Comparison of ENCODE assay signal across 16 cellular contexts in genomic region chr2:25936889-25937545, GRCh38. TPM values are rescaled to one million over a fixed set of nuclear protein-coding genes. Genes with fewer than 3 reads are reported as not detected.
A peak's percentile ranks its signal among the peaks of the same experiment; 100 is the strongest.
DNase-seq lines count a peak whose midpoint lies in the region; ATAC-seq and TF ChIP-seq lines count a peak whose summit lies in the region.
"Had no signal": no experiment of that assay in that cellular context is flagged by ENCODE, and none has a peak within 500 bp of the region (broad histone marks: within the 10 kb centered on the region; RNA-seq: fewer than 3 reads in every experiment).

No MANE protein-coding gene starts in this region.

- ATAC-seq in Right ventricle myocardium superior (ENCODE audit: poor library complexity) (peak; percentile 26), Right ventricle myocardium inferior (no peak), HG02981 (IDR thresholded peaks at IDR 0.05; ENCODE audit: unreplicated experiment) (no peak)
- no peak for ATAC-seq in activated T-helper 17 cell treated with anti-CD3 and anti-CD28 coated beads, Interleukin-2, amount 50 U/mL, for 72 hours (replicated peaks)
- ATAC-seq: left lung had no signal

- DNase-seq in Right ventricle myocardium superior (no peak), Right ventricle myocardium inferior (ENCODE audit: missing footprints) (no peak), astrocyte of the hippocampus (ENCODE audit: low read depth, low spot score) (peak; percentile 47), islet precursor cell (peak; percentile 66), testis (peak; percentile 70), NCI-H1417 treated with DMSO at 0.1 percent for 48 hours (lab: John Stamatoyannopoulos, UW) (no peak)
- DNase-seq: activated naive CD4-positive, alpha-beta T cell treated with anti-CD3 and anti-CD28 coated beads, Interleukin-2, amount 50 U/mL, for 16 hours; cerebellar nuclear complex; COR-L47; H7; left lung; NCI-H2029 treated with DMSO at 0.1 percent for 48 hours had no signal

- no peak overlapping the region for H3K27ac Mint-ChIP-seq in activated T-helper 17 cell treated with anti-CD3 and anti-CD28 coated beads, Interleukin-2, amount 50 U/mL, for 72 hours

- no peaks in the 10 kb centered on the region for H3K4me1 Mint-ChIP-seq in activated T-helper 17 cell treated with anti-CD3 and anti-CD28 coated beads, Interleukin-2, amount 50 U/mL, for 72 hours

- H3K4me3 Mint-ChIP-seq in activated T-helper 17 cell treated with anti-CD3 and anti-CD28 coated beads, Interleukin-2, amount 50 U/mL, for 72 hours = no peak overlapping the region

- H3K27me3 ChIP-seq in testis = no peaks in the 10 kb centered on the region
- H3K27me3 ChIP-seq: left lung had no signal

- peaks cover 24% of the 10 kb centered on the region for H3K4me1 ChIP-seq in testis
- H3K4me1 ChIP-seq: left lung had no signal

- no peaks in the 10 kb centered on the region for H3K36me3 ChIP-seq in testis (ENCODE audit: low read depth, missing control alignments)
- H3K36me3 ChIP-seq: left lung had no signal

- TF ChIP-seq CTCF in testis (IDR thresholded peaks at IDR 0.05) = no peak

- H3K36me3 Mint-ChIP-seq in activated T-helper 17 cell treated with anti-CD3 and anti-CD28 coated beads, Interleukin-2, amount 50 U/mL, for 72 hours (ENCODE audit: low read depth) = no peaks in the 10 kb centered on the region

- H3K27ac ChIP-seq in testis = peak overlapping the region; percentile 50 to 69
- H3K27ac ChIP-seq: left lung, thoracic aorta, VCaP had no signal

- intact Hi-C loops in Right ventricle myocardium superior (cut with DNase I) = no loop called here
- intact Hi-C loops in Right ventricle myocardium inferior (cut with DNase I) = loop anchor here (5.0 kb wide), 1 partner anchor 85 kb away; no protein-coding TSS in a partner anchor
- intact Hi-C loops in testis (cut with DNase I; ENCODE audit: low total_unique reads) = no loop called here

- no peaks in the 10 kb centered on the region for H3K9me3 Mint-ChIP-seq in activated T-helper 17 cell treated with anti-CD3 and anti-CD28 coated beads, Interleukin-2, amount 50 U/mL, for 72 hours

- no peaks in the 10 kb centered on the region for H3K27me3 Mint-ChIP-seq in activated T-helper 17 cell treated with anti-CD3 and anti-CD28 coated beads, Interleukin-2, amount 50 U/mL, for 72 hours

- WGBS in testis, 2 donors = 30 to 47% methylated on average over 7 of the region's 7 CpGs

- no peak for TF ChIP-seq POLR2A in testis (IDR thresholded peaks at IDR 0.05)

- H3K9me3 ChIP-seq in testis = no peaks in the 10 kb centered on the region
- H3K9me3 ChIP-seq: left lung, thoracic aorta had no signal

- H3K4me3 ChIP-seq in testis = no peak overlapping the region
- H3K4me3 ChIP-seq: left lung, thoracic aorta had no signal

RNA-seq across cellular contexts. Expression of gene KIF3C, which starts 45.3 kb away (rescaled TPM):
- total RNA-seq in Right ventricle myocardium superior (3.2 TPM), Right ventricle myocardium inferior (3.1 TPM), testis (1 to 10 TPM; 8.7 to 9.8 TPM)
- 7.1 TPM for polyA plus RNA-seq in testis (ENCODE audit: insufficient read depth, low read depth, low replicate concordance)
- total RNA-seq in activated T-helper 17 cell treated with anti-CD3 and anti-CD28 coated beads, Interleukin-2, amount 50 U/mL, for 72 hours = 1 to 10 TPM; 3.0 to 3.4 TPM

RNA-seq across cellular contexts. Expression of gene ASXL2, which starts 58.7 kb away (rescaled TPM):
- 21.3 TPM for total RNA-seq in Right ventricle myocardium superior
- total RNA-seq in Right ventricle myocardium inferior = 21.7 TPM
- total RNA-seq in testis = 10 to 100 TPM; 40.9 to 51.9 TPM
- 43.3 TPM for polyA plus RNA-seq in testis (ENCODE audit: insufficient read depth, low read depth, low replicate concordance)
- 10 to 100 TPM; 28.5 to 37.1 TPM for total RNA-seq in activated T-helper 17 cell treated with anti-CD3 and anti-CD28 coated beads, Interleukin-2, amount 50 U/mL, for 72 hours

Comparison
In these comparisons a context has a peak if more than half of its experiments do, and no peak if none do; other contexts are left out.
1. DNase-seq: peak in astrocyte of the hippocampus (single experiment), islet precursor cell (single experiment) and testis (single experiment); none in Right ventricle myocardium superior (single experiment), Right ventricle myocardium inferior (single experiment) and NCI-H1417 treated with DMSO at 0.1 percent for 48 hours (single experiment).